In the genomic region with DNA sequence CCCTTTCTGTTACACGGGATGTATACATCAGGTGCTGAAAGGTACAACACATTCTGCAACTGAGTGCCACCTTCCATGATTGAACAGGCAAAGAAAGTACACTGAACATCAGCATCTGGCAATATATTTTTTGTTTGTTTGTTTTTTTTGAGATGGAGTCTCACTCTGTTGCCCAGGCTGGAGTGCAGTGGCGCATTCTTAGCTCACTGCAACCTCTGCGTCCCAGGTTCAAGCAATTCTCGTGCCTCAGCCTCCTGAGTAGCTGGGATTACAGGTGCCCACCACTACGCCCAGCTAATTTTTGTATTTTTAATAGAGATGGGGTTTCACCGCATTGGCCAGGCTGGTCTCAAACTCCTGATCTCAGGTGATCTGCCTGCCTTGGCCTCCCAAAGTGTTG, we compare ENCODE assay signal across 10 cellular contexts. TPM values are rescaled to one million over a fixed set of nuclear protein-coding genes. Genes with fewer than 3 reads are reported as not detected.
DNase-seq lines count a peak whose midpoint lies in the region; ATAC-seq and TF ChIP-seq lines count a peak whose summit lies in the region.
"Not testable (repeated sequence)": the region's sequence is repeated elsewhere in the genome, so short reads cannot be mapped to it uniquely, and the experiment has no call there.
"Had no signal": no experiment of that assay in that cellular context is flagged by ENCODE, and none has a peak within 500 bp of the region (broad histone marks: within the 10 kb centered on the region; RNA-seq: fewer than 3 reads in every experiment).

No MANE protein-coding gene starts in this region.

- H3K9ac ChIP-seq in stomach smooth muscle (ENCODE audit: low read length in 2 of 2) = peak overlapping the region in 1 of 2 donors; percentile 35

- POLR2A ChIA-PET in HEK293 (lab: Yijun Ruan, JAX) = not testable (repeated sequence)

- CTCF ChIA-PET in HEK293 (lab: Yijun Ruan, JAX) = interaction anchor here (0.5 to 0.6 kb wide), 2 partner anchors 11 to 1213 kb away, joined by 3 read pairs; no protein-coding TSS in a partner anchor

- not testable (repeated sequence) for TF ChIP-seq POLR2A in gastroesophageal sphincter (IDR thresholded peaks at IDR 0.05); sigmoid colon (IDR thresholded peaks at IDR 0.05)

- 92% methylated on average over 2 to 6 of the region's 6 CpGs for WGBS in gastroesophageal sphincter (ENCODE audit: low coverage in 1 of 2), 2 donors
- WGBS in sigmoid colon, 2 donors = 87 to 93% methylated on average over 6 of the region's 6 CpGs

- not testable (repeated sequence) for H3K4me3 ChIP-seq in HEK293 (ENCODE audit: low read depth, low read length); ascending aorta; gastroesophageal sphincter; lower lobe of right lung; sigmoid colon; stomach smooth muscle (ENCODE audit: low read length in 2 of 2)

- not testable (repeated sequence) for DNase-seq in ascending aorta (ENCODE audit: low spot score in 2 of 2); lower lobe of right lung; sigmoid colon

- ATAC-seq in gastroesophageal sphincter, lower lobe of right lung: not testable (repeated sequence)

- not testable (repeated sequence) for H3K27ac ChIP-seq in HEK293 (ENCODE audit: extremely low read depth, low read depth, low read length)
- H3K27ac ChIP-seq in ascending aorta (peak overlapping the region; percentile 64 to 79), gastroesophageal sphincter (peak overlapping the region in 3 of 4 donors; percentile 69 to 83 (median 71)), lower lobe of right lung (peak overlapping the region; percentile 81), sigmoid colon (peak overlapping the region; percentile 42 to 90 (median 81)), stomach smooth muscle (ENCODE audit: low read length) (peak overlapping the region; percentile 84)

- TF ChIP-seq EP300 in gastroesophageal sphincter (IDR thresholded peaks at IDR 0.05); sigmoid colon (IDR thresholded peaks at IDR 0.05): not testable (repeated sequence)

- H3K9me3 ChIP-seq in HEK293 (ENCODE audit: control insufficient read depth, insufficient read depth, low read depth, low read length); ascending aorta; gastroesophageal sphincter; lower lobe of right lung; sigmoid colon; stomach smooth muscle (ENCODE audit: control insufficient read depth in 2 of 2, low read length in 2 of 2): not testable (repeated sequence)

- TF ChIP-seq CTCF in HEK293 (tag by site-specific recombination; IDR thresholded peaks at IDR 0.05); ascending aorta (IDR thresholded peaks at IDR 0.05); gastroesophageal sphincter (IDR thresholded peaks at IDR 0.05); lower lobe of right lung (IDR thresholded peaks at IDR 0.05); sigmoid colon (IDR thresholded peaks at IDR 0.05): not testable (repeated sequence)

- H3K36me3 ChIP-seq in HEK293 (ENCODE audit: control insufficient read depth in 2 of 2, insufficient read depth in 1 of 2, low read length in 2 of 2) = peaks cover 0 to 31% of the 10 kb centered on the region in 2 experiments; a peak in 2 of 3 replicates
- not testable (repeated sequence) for H3K36me3 ChIP-seq in ascending aorta; gastroesophageal sphincter; lower lobe of right lung; sigmoid colon; stomach smooth muscle (ENCODE audit: control insufficient read depth in 2 of 2, insufficient read depth in 2 of 2, low read length in 2 of 2)

- H3K27me3 ChIP-seq in ascending aorta; gastroesophageal sphincter; lower lobe of right lung (ENCODE audit: low read depth); sigmoid colon; stomach smooth muscle (ENCODE audit: control insufficient read depth in 1 of 2, insufficient read depth in 2 of 2, low read length in 2 of 2): not testable (repeated sequence)

- not testable (repeated sequence) for H3K4me1 ChIP-seq in HEK293 (ENCODE audit: control insufficient read depth, insufficient read depth, low read length)
- peaks cover 21 to 33% of the 10 kb centered on the region in 2 donors for H3K4me1 ChIP-seq in ascending aorta
- peaks cover 5 to 66% (median 24%) of the 10 kb centered on the region in 3 donors for H3K4me1 ChIP-seq in gastroesophageal sphincter
- H3K4me1 ChIP-seq in lower lobe of right lung = peaks cover 52% of the 10 kb centered on the region
- H3K4me1 ChIP-seq in sigmoid colon = peaks cover 0 to 72% (median 46%) of the 10 kb centered on the region in 4 donors
- peaks cover 63% of the 10 kb centered on the region for H3K4me1 ChIP-seq in stomach smooth muscle (ENCODE audit: control insufficient read depth, insufficient read depth, low read length)

- intact Hi-C loops in ascending aorta (cut with DNase I); lower lobe of right lung (cut with DNase I); sigmoid colon (cut with DNase I): not testable (repeated sequence)

TF ChIP-seq in HEK293, 187 proteins besides CTCF, POLR2A, EP300 and RAD21:
- TF ChIP-seq ZNF121 (tag by site-specific recombination; IDR thresholded peaks at IDR 0.05) = peak; percentile 85

RNA-seq across cellular contexts. Expression of a gene that starts 5.3 kb away (rescaled TPM):
- total RNA-seq in ascending aorta (21.7 TPM), gastroesophageal sphincter (10 to 100 TPM; 12.5 to 19.8 (median 14.7) TPM), lower lobe of right lung (16.0 TPM), sigmoid colon (10 to 100 TPM; 13.9 to 33.8 (median 18.8) TPM)
- polyA plus RNA-seq in sigmoid colon = 1 to 10 TPM; 1.8 to 6.2 (median 1.8) TPM
- total RNA-seq: GM23248 had no signal
- polyA plus RNA-seq: GM23248 had no signal

RNA-seq across cellular contexts. Expression of a gene that starts 42.4 kb away (rescaled TPM):
- total RNA-seq in ascending aorta (not detected), gastroesophageal sphincter (under 1 TPM in 1 of 4 donors, not detected in 3; 0.40 TPM), lower lobe of right lung (not detected), sigmoid colon (not detected)
- not detected for polyA plus RNA-seq in sigmoid colon
- total RNA-seq: B cell; CD8-positive, alpha-beta T cell; GM23248 had no signal
- polyA plus RNA-seq: CD14-positive monocyte, GM23248 had no signal
